9 cellular contexts compared by ENCODE assay signal in the genomic region with DNA sequence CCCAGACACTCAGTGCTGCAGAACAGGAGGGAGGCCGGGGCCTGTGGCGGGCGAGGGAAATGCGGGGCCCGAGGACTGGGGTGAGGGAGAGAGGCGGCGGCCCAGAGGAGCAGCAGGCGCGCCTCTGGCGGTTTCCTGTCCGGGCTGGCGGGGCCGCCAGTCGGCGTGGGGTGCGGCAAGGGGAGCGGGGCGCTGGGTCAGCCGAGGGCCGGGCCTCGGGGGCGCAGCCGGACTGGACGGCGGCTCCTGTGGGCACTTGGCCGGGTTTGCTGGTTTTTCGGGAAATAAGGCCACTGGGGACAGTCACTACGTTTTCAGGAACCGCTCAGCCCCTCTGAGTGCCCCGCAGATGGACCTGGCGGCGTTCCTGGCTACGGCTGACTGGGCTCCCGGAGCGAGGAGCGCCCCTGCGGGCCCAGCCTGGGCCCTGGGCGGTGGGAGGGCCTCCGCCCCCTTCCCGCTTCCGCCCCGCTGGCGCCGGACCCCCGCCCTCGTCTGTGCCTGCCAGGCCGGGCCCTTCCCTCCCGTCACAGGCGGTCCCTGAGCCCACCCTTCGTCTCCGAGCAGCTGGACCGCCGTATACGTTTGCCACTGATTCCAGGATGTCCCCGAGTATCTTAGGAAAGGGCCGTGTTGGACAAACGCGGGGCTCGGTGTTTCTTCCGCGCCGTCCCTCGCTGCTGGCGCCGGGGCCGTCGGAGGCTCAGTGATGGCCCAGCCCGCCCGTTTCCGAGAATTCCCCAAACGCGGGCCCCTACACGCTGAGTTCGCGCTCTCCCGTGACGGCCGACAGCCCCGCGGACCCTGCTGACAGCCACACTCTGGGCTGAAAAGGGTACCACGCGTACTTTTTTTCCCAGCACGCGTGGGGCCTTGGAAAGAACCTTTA.
DNase-seq lines count a peak whose midpoint lies in the region; ATAC-seq and TF ChIP-seq lines count a peak whose summit lies in the region.
"Had no signal": no experiment of that assay in that cellular context is flagged by ENCODE, and none has a peak within 500 bp of the region (broad histone marks: within the 10 kb centered on the region; RNA-seq: fewer than 3 reads in every experiment).

No MANE protein-coding gene starts in this region.

- no peak overlapping the region for H2AK5ac ChIP-seq in mesenchymal stem cell (ENCODE audit: low read length, severe bottlenecking)

- H3K9ac ChIP-seq in mesenchymal stem cell (ENCODE audit: low read length), result peak overlapping the region; percentile 67
- H3K9ac ChIP-seq in subcutaneous abdominal adipose tissue (ENCODE audit: low read length in 5 of 5), result peak overlapping the region in 4 of 5 donors; percentile 56 to 77 (median 70)

- H2BK120ac ChIP-seq in mesenchymal stem cell (ENCODE audit: low read depth, low read length), result no peak overlapping the region

- no peaks in the 10 kb centered on the region for H3K79me1 ChIP-seq in mesenchymal stem cell (replicated peaks; ENCODE audit: low read length, poor library complexity, severe bottlenecking)

- no peak overlapping the region for H2BK5ac ChIP-seq in mesenchymal stem cell (ENCODE audit: low read depth, low read length, poor library complexity, severe bottlenecking)

- H2AFZ ChIP-seq in mesenchymal stem cell (ENCODE audit: low read depth, low read length), result no peak overlapping the region

- peak overlapping the region; percentile 37 for H4K8ac ChIP-seq in mesenchymal stem cell (ENCODE audit: low read length)

- DNase-seq in Peyer's patch, result no peak
- DNase-seq in fibroblast of pulmonary artery (ENCODE audit: low read depth), result peak; percentile 3
- DNase-seq in mesenchymal stem cell, result no peak
- no peak for DNase-seq in NCI-H82 (lab: John Stamatoyannopoulos, UW)
- DNase-seq in stimulated activated CD4-positive, alpha-beta T cell treated with anti-CD3 and anti-CD28 coated beads, Interleukin-2, amount 100 ng/mL, for 48 hours, result no peak
- no peak for DNase-seq in NCI-H1930 (lab: John Stamatoyannopoulos, UW)
- DNase-seq: T-helper 9 cell had no signal

- H3K27me3 ChIP-seq in Peyer's patch (no peaks in the 10 kb centered on the region), mesenchymal stem cell (ENCODE audit: control insufficient read depth in 1 of 2, insufficient read depth in 1 of 2, low read length in 2 of 2) (peaks cover 25 to 32% of the 10 kb centered on the region in 2 experiments), subcutaneous abdominal adipose tissue (ENCODE audit: control insufficient read depth in 5 of 5, insufficient read depth in 4 of 5, low read length in 5 of 5) (no peaks in the 10 kb centered on the region)

- H3K18ac ChIP-seq in mesenchymal stem cell (ENCODE audit: low read depth in 1 of 2, low read length in 2 of 2), result peak overlapping the region in 1 of 2 experiments; percentile 2

- H3K9me3 ChIP-seq in Peyer's patch (no peaks in the 10 kb centered on the region), mesenchymal stem cell (ENCODE audit: control insufficient read depth, low read length) (no peaks in the 10 kb centered on the region), subcutaneous abdominal adipose tissue (ENCODE audit: control insufficient read depth in 5 of 5, low read length in 5 of 5) (no peaks in the 10 kb centered on the region)

- H3K4me1 ChIP-seq in Peyer's patch, result no peaks in the 10 kb centered on the region
- peaks cover 13% of the 10 kb centered on the region for H3K4me1 ChIP-seq in mesenchymal stem cell (ENCODE audit: control insufficient read depth, insufficient read depth, low read depth, low read length)
- H3K4me1 ChIP-seq in subcutaneous abdominal adipose tissue (ENCODE audit: control insufficient read depth in 5 of 5, insufficient read depth in 5 of 5, low read length in 5 of 5), result peaks cover 0 to 19% (median 13%) of the 10 kb centered on the region in 5 donors

- H2BK15ac ChIP-seq in mesenchymal stem cell (ENCODE audit: low read depth, poor library complexity, severe bottlenecking), result no peak overlapping the region

- no peak overlapping the region for H2BK12ac ChIP-seq in mesenchymal stem cell (ENCODE audit: low read length in 2 of 2)

- ATAC-seq in HG03520 (IDR thresholded peaks at IDR 0.05; ENCODE audit: unreplicated experiment), result no peak

- H3K4me3 ChIP-seq in Peyer's patch, result peak overlapping the region; percentile 3 to 42 (median 14)
- peak overlapping the region; percentile 25 for H3K4me3 ChIP-seq in fibroblast of pulmonary artery (replicated peaks; ENCODE audit: low read depth, low read length)
- H3K4me3 ChIP-seq in mesenchymal stem cell (ENCODE audit: insufficient read depth in 1 of 2, low read depth in 1 of 2, low read length in 2 of 2), result peak overlapping the region; percentile 35 to 55
- peak overlapping the region in 4 of 5 donors; percentile 53 to 65 (median 56) for H3K4me3 ChIP-seq in subcutaneous abdominal adipose tissue (ENCODE audit: low read depth in 1 of 5, low read length in 5 of 5)

- peaks cover 0 to 16% (median 0%) of the 10 kb centered on the region in 3 donors for H3K36me3 ChIP-seq in Peyer's patch
- H3K36me3 ChIP-seq in mesenchymal stem cell (ENCODE audit: control insufficient read depth in 1 of 2, insufficient read depth in 2 of 2, low read depth in 1 of 2, low read length in 2 of 2), result no peaks in the 10 kb centered on the region
- peaks cover 0 to 13% (median 8%) of the 10 kb centered on the region in 5 donors for H3K36me3 ChIP-seq in subcutaneous abdominal adipose tissue (ENCODE audit: control insufficient read depth in 5 of 5, insufficient read depth in 5 of 5, low read length in 5 of 5)

- no peak overlapping the region for H3K4ac ChIP-seq in mesenchymal stem cell (ENCODE audit: low read depth in 1 of 2, low read length in 2 of 2)

- no peak for TF ChIP-seq POLR2A in Peyer's patch (IDR thresholded peaks at IDR 0.05)

- H3K4me2 ChIP-seq in mesenchymal stem cell (ENCODE audit: low read length, poor library complexity, severe bottlenecking), result peak overlapping the region; percentile 59

- H3K14ac ChIP-seq in mesenchymal stem cell (ENCODE audit: low read length in 2 of 2), result no peak overlapping the region

- 40% methylated on average over 83 of the region's 84 CpGs for WGBS in mesenchymal stem cell

- peak overlapping the region; percentile 23 for H4K91ac ChIP-seq in mesenchymal stem cell (ENCODE audit: low read length)

- no peak for TF ChIP-seq CTCF in Peyer's patch (IDR thresholded peaks at IDR 0.05)
- TF ChIP-seq CTCF in fibroblast of pulmonary artery (IDR thresholded peaks at IDR 0.05; ENCODE audit: low read length, missing control alignments), result no peak

- H3K27ac ChIP-seq in Peyer's patch, result peak overlapping the region in 1 of 4 donors; percentile 35
- H3K27ac ChIP-seq in mesenchymal stem cell (ENCODE audit: low read length, poor library complexity, severe bottlenecking), result no peak overlapping the region
- H3K27ac ChIP-seq in subcutaneous abdominal adipose tissue (ENCODE audit: low read depth, low read length), result peak overlapping the region; percentile 30

- H3K23ac ChIP-seq in mesenchymal stem cell (ENCODE audit: low read length in 2 of 2), result no peak overlapping the region
